Comparison of ENCODE assay signal across 8 cellular contexts in the genomic region with DNA sequence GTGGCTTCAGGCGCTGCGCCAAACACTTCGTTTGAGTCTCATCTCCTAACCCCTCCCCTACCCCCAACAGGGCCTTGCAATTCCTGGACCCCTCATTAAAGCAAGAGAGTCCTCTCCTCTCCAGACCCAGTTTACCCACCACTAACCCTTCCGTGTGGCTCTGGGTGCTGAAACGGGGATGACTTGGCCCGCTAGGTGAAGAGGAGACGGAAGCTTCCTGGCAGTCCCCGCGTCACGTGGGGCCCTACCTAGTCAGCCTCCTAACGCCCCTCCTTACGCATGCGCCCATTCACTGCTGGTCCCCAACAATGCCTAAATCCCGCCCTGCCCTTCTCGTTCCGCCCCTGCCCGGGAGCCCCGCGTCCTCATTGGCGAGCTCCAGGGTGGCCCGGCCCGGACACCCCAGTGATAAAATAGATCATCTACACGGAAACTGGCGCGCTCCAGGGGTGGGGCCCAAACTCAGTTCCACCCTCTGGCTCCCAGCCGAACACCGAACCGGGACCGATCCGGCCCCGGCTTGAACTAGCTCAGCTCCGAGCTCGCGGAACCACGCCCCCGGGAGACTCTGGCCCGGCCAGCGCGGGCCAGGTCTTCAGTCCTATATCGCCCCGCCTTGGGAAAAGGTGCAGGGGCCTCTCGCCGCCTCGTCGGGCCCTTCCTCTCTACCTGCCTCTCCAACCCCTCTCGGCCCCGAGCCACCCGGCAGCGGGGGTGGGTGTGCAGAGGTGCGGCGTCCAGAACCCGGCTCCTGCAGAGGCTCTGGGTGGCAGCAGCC. TPM values are rescaled to one million over a fixed set of nuclear protein-coding genes. Genes with fewer than 3 reads are reported as not detected.
DNase-seq lines count a peak whose midpoint lies in the region; ATAC-seq lines count a peak whose summit lies in the region.

Gene SLC16A13 (plus strand): TSS at position 425 of the 778 bp plus-strand sequence. CDS start 368 bp downstream, outside the sequence.

- intact Hi-C loops in left colon (cut with DNase I, micrococcal nuclease): no loop called here

- DNase-seq in C1 segment of cervical spinal cord (lab: John Stamatoyannopoulos, UW) (peak; percentile 32 to 97 (median 86)), NCI-H748 (lab: John Stamatoyannopoulos, UW; ENCODE audit: unreplicated experiment) (peak; percentile 98), cortex of kidney (lab: John Stamatoyannopoulos, UW) (peak; percentile 53), left colon (peak; percentile 99)
- peak; percentile 98 for DNase-seq in activated CD4-positive, alpha-beta T cell treated with anti-CD3 and anti-CD28 coated beads, Interleukin-2, amount 50 U/mL, for 1 hour
- DNase-seq in stimulated activated CD4-positive, alpha-beta T cell treated with anti-CD3 and anti-CD28 coated beads, Interleukin-1b, Interleukin-23, amount 100 ng/mL, for 48 hours: peak; percentile 99

- ATAC-seq in GM19351 (IDR thresholded peaks at IDR 0.05; ENCODE audit: unreplicated experiment) (peak; percentile 88), HG03520 (IDR thresholded peaks at IDR 0.05; ENCODE audit: unreplicated experiment) (peak; percentile 80), left colon (peak; percentile 93)

RNA-seq across cellular contexts. Expression of gene SLC16A13, which starts in this region (rescaled TPM):
- 10 to 100 TPM in 1 of 2 donors, 1 to 10 TPM in 1; 9.0 to 10.0 TPM for total RNA-seq in left colon

Comparison
In these comparisons a context has a peak if more than half of its experiments do, and no peak if none do; other contexts are left out.
1. Peak in every context shown above with its lines: DNase-seq and ATAC-seq.